24 cellular contexts compared by ENCODE assay signal in genomic region chr20:22243063-22243462, GRCh38.
A peak's percentile ranks its signal among the peaks of the same experiment; 100 is the strongest.
DNase-seq lines count a peak whose midpoint lies in the region; ATAC-seq, FAIRE-seq and TF ChIP-seq lines count a peak whose summit lies in the region.
"Had no signal": no experiment of that assay in that cellular context is flagged by ENCODE, and none has a peak within 500 bp of the region (broad histone marks: within the 10 kb centered on the region; RNA-seq: fewer than 3 reads in every experiment).

No MANE protein-coding gene starts in this region.

- H3K79me1 ChIP-seq in mesenchymal stem cell (replicated peaks; ENCODE audit: low read length, poor library complexity, severe bottlenecking) = no peaks in the 10 kb centered on the region

- H3K9ac ChIP-seq in mesenchymal stem cell (ENCODE audit: low read length) = peak overlapping the region; percentile 35
- H3K9ac ChIP-seq: BLaER1 treated with 17β-estradiol and CSF1 and Interleukin-3, amounts not matched to agents 10 nM and 100 nM had no signal

- H2AFZ ChIP-seq in mesenchymal stem cell (ENCODE audit: low read depth, low read length) = no peak overlapping the region

- TF ChIP-seq CTCF in fibroblast of mammary gland (conservative IDR thresholded peaks at IDR 0.05; ENCODE audit: control insufficient read depth, insufficient read depth, low read depth, low read length) (no peak), gastrocnemius medialis (IDR thresholded peaks at IDR 0.05 in 4 of 5, conservative IDR thresholded peaks at IDR 0.05 in 1 of 5) (no peak), HFFc6 (IDR thresholded peaks at IDR 0.05) (no peak)

- no peaks in the 10 kb centered on the region for H3K9me3 ChIP-seq in mesenchymal stem cell (ENCODE audit: control insufficient read depth, low read length)
- no peaks in the 10 kb centered on the region for H3K9me3 ChIP-seq in gastrocnemius medialis
- H3K9me3 ChIP-seq: A549, Caco-2 had no signal

- DNase-seq in Right ventricle myocardium inferior (ENCODE audit: missing footprints) (no peak), cardiac septum (ENCODE audit: low spot score) (no peak), fibroblast of mammary gland (ENCODE audit: low read depth) (peak; percentile 6), mesenchymal stem cell (no peak), gastrocnemius medialis (peak; percentile 13 to 22), HFFc6 (no peak), urothelium cell line (ENCODE audit: low spot score) (no peak)
- DNase-seq: AML-193; Caco-2; Calu3; CD4-positive, alpha-beta T cell; CD8-positive, alpha-beta T cell; DMS79 treated with DMSO at 0.1 percent for 48 hours; GF-D8 had no signal

- peaks cover 12% of the 10 kb centered on the region; the same call in 1 of the 2 replicates for H3K36me3 Mint-ChIP-seq in HFFc6 (ENCODE audit: low read depth)
- H3K36me3 Mint-ChIP-seq: CD8-positive, alpha-beta T cell had no signal

- H3K23ac ChIP-seq in mesenchymal stem cell (ENCODE audit: low read length in 2 of 2) = no peak overlapping the region

- H2AK5ac ChIP-seq in mesenchymal stem cell (ENCODE audit: low read length, severe bottlenecking) = no peak overlapping the region

- no peak overlapping the region for H2BK12ac ChIP-seq in mesenchymal stem cell (ENCODE audit: low read length in 2 of 2)

- no peak overlapping the region for H3K4ac ChIP-seq in mesenchymal stem cell (ENCODE audit: low read depth in 1 of 2, low read length in 2 of 2)

- no peak overlapping the region for H3K14ac ChIP-seq in mesenchymal stem cell (ENCODE audit: low read length in 2 of 2)

- peaks cover 69% of the 10 kb centered on the region for H3K9me3 Mint-ChIP-seq in HFFc6
- H3K9me3 Mint-ChIP-seq: CD8-positive, alpha-beta T cell had no signal

- peak; percentile 29 for ATAC-seq in Right ventricle myocardium inferior
- ATAC-seq in gastrocnemius medialis = peak; percentile 74 to 76
- ATAC-seq in GM18505 (IDR thresholded peaks at IDR 0.05; ENCODE audit: unreplicated experiment) = no peak
- ATAC-seq: A549; CD8-positive, alpha-beta T cell had no signal

- no peak overlapping the region for H4K8ac ChIP-seq in mesenchymal stem cell (ENCODE audit: low read length)

- no peak overlapping the region for H3K4me3 Mint-ChIP-seq in HFFc6
- H3K4me3 Mint-ChIP-seq: B cell; CD4-positive, alpha-beta T cell; CD8-positive, alpha-beta T cell had no signal

- no peak overlapping the region for H3K18ac ChIP-seq in mesenchymal stem cell (ENCODE audit: low read depth in 1 of 2, low read length in 2 of 2)

- H3K4me2 ChIP-seq in mesenchymal stem cell (ENCODE audit: low read length, poor library complexity, severe bottlenecking) = no peak overlapping the region
- H3K4me2 ChIP-seq: A549; BLaER1 treated with 17β-estradiol and CSF1 and Interleukin-3, amounts not matched to agents 10 nM and 100 nM had no signal

- H3K27ac ChIP-seq in mesenchymal stem cell (ENCODE audit: low read length, poor library complexity, severe bottlenecking) (no peak overlapping the region), gastrocnemius medialis (no peak overlapping the region)
- H3K27ac ChIP-seq: 22Rv1; A549; BLaER1 treated with 17β-estradiol and CSF1 and Interleukin-3, amounts not matched to agents 10 nM and 100 nM; C4-2B had no signal

- 61% methylated on average over 5 of the region's 5 CpGs for WGBS in mesenchymal stem cell

- H3K4me1 ChIP-seq in mesenchymal stem cell (ENCODE audit: control insufficient read depth, insufficient read depth, low read depth, low read length) (no peaks in the 10 kb centered on the region), gastrocnemius medialis (no peaks in the 10 kb centered on the region)
- H3K4me1 ChIP-seq: A549; BLaER1 treated with 17β-estradiol and CSF1 and Interleukin-3, amounts not matched to agents 10 nM and 100 nM; Caco-2 had no signal

- no peaks in the 10 kb centered on the region for H3K4me1 Mint-ChIP-seq in HFFc6 (ENCODE audit: low read depth)
- H3K4me1 Mint-ChIP-seq: B cell had no signal

- H2BK15ac ChIP-seq in mesenchymal stem cell (ENCODE audit: low read depth, poor library complexity, severe bottlenecking) = no peak overlapping the region

- H3K27me3 Mint-ChIP-seq in HFFc6 (ENCODE audit: insufficient read depth) = no peaks in the 10 kb centered on the region; the same call in 1 of the 2 replicates
- H3K27me3 Mint-ChIP-seq: B cell; CD4-positive, alpha-beta T cell had no signal

- no peak for FAIRE-seq in urothelium cell line (lab: Jason Lieb, UNC)
- FAIRE-seq: A549, D721Med, G401.6, GM12891, GM18507 had no signal

- in situ Hi-C loops in gastrocnemius medialis (cut with MboI; ENCODE audit: low sequenced_read_pairs in 4 of 4) = loop anchor here in 1 of 4 donors (10.0 to 25.0 kb wide), 2 partner anchors 58 to 131 kb away; no protein-coding TSS in a partner anchor

- H3K36me3 ChIP-seq in mesenchymal stem cell (ENCODE audit: control insufficient read depth in 1 of 2, insufficient read depth in 2 of 2, low read depth in 1 of 2, low read length in 2 of 2) (no peaks in the 10 kb centered on the region), gastrocnemius medialis (no peaks in the 10 kb centered on the region)
- H3K36me3 ChIP-seq: BLaER1 treated with 17β-estradiol and CSF1 and Interleukin-3, amounts not matched to agents 10 nM and 100 nM had no signal

- H3K27ac Mint-ChIP-seq in HFFc6 = no peak overlapping the region
- H3K27ac Mint-ChIP-seq: B cell; CD4-positive, alpha-beta T cell; CD8-positive, alpha-beta T cell had no signal

- H3K4me3 ChIP-seq in fibroblast of mammary gland (ENCODE audit: control insufficient read depth, low read depth, low read length) = no peak overlapping the region
- peak overlapping the region in 1 of 2 experiments; percentile 42 for H3K4me3 ChIP-seq in mesenchymal stem cell (ENCODE audit: insufficient read depth in 1 of 2, low read depth in 1 of 2, low read length in 2 of 2)
- no peak overlapping the region for H3K4me3 ChIP-seq in gastrocnemius medialis
- H3K4me3 ChIP-seq: A549; BLaER1 treated with 17β-estradiol and CSF1 and Interleukin-3, amounts not matched to agents 10 nM and 100 nM had no signal

- intact Hi-C loops in Right ventricle myocardium inferior (cut with DNase I) (no loop called here), cardiac septum (cut with DNase I) (loop anchor here (10.0 kb wide), 1 partner anchor 438 kb away; no protein-coding TSS in a partner anchor), gastrocnemius medialis (cut with DNase I; ENCODE audit: low total_unique reads) (no loop called here)

- no peak for TF ChIP-seq POLR2A in gastrocnemius medialis (IDR thresholded peaks at IDR 0.05)
- TF ChIP-seq POLR2A in GM18505 (IDR thresholded peaks at IDR 0.05; ENCODE audit: borderline replicate concordance, extremely low read depth, insufficient read depth, insufficient read length) = no peak

- no peak overlapping the region for H2BK5ac ChIP-seq in mesenchymal stem cell (ENCODE audit: low read depth, low read length, poor library complexity, severe bottlenecking)

- no peak overlapping the region for H2BK120ac ChIP-seq in mesenchymal stem cell (ENCODE audit: low read depth, low read length)

- H4K91ac ChIP-seq in mesenchymal stem cell (ENCODE audit: low read length) = no peak overlapping the region

- H3K27me3 ChIP-seq in mesenchymal stem cell (ENCODE audit: control insufficient read depth in 1 of 2, insufficient read depth in 1 of 2, low read length in 2 of 2) (peaks cover 0 to 7% of the 10 kb centered on the region in 2 experiments), gastrocnemius medialis (no peaks in the 10 kb centered on the region)
- H3K27me3 ChIP-seq: BLaER1 treated with 17β-estradiol and CSF1 and Interleukin-3, amounts not matched to agents 10 nM and 100 nM had no signal

Comparison
In these comparisons a context has a peak if more than half of its experiments do, and no peak if none do; other contexts are left out.
1. DNase-seq: peak in fibroblast of mammary gland (single experiment) and gastrocnemius medialis (2 of 2); none in Right ventricle myocardium inferior (single experiment), cardiac septum (single experiment), mesenchymal stem cell (single experiment), HFFc6 (single experiment) and urothelium cell line (single experiment).